14 cellular contexts compared by ENCODE assay signal in genomic region chr2:136126021-136126420, GRCh38. TPM values are rescaled to one million over a fixed set of nuclear protein-coding genes. Genes with fewer than 3 reads are reported as not detected.
DNase-seq lines count a peak whose midpoint lies in the region; ATAC-seq and TF ChIP-seq lines count a peak whose summit lies in the region.
"Had no signal": no experiment of that assay in that cellular context is flagged by ENCODE, and none has a peak within 500 bp of the region (broad histone marks: within the 10 kb centered on the region; RNA-seq: fewer than 3 reads in every experiment).

No MANE protein-coding gene starts in this region.

- no peak overlapping the region for H2AFZ ChIP-seq in smooth muscle cell (ENCODE audit: low read depth)

- no peaks in the 10 kb centered on the region for H3K9me3 ChIP-seq in smooth muscle cell (replicated peaks; ENCODE audit: low read depth)

- no peak for ATAC-seq in GM21529 (IDR thresholded peaks at IDR 0.05; ENCODE audit: unreplicated experiment)
- ATAC-seq in GM21390 (IDR thresholded peaks at IDR 0.05; ENCODE audit: unreplicated experiment) = no peak
- ATAC-seq: sciatic nerve had no signal

- H3K27ac Mint-ChIP-seq in activated naive CD8-positive, alpha-beta T cell treated with anti-CD3 and anti-CD28 coated beads for 36 hours = peak overlapping the region; percentile 31
- H3K27ac Mint-ChIP-seq: activated T-helper 17 cell treated with anti-CD3 and anti-CD28 coated beads, Interleukin-2, amount 50 U/mL, for 72 hours had no signal

- no peaks in the 10 kb centered on the region for H3F3A ChIP-seq in smooth muscle cell (ENCODE audit: low read depth)

- no peaks in the 10 kb centered on the region for H4K20me1 ChIP-seq in smooth muscle cell (ENCODE audit: low read depth)

- no peak overlapping the region for H3K4me3 Mint-ChIP-seq in activated naive CD8-positive, alpha-beta T cell treated with anti-CD3 and anti-CD28 coated beads for 36 hours
- H3K4me3 Mint-ChIP-seq: neural crest cell had no signal

- DNase-seq in NCI-H1417 (lab: John Stamatoyannopoulos, UW) (peak; percentile 29 to 73 (median 35)), NCI-H1417 treated with DMSO at 0.1 percent for 48 hours (lab: John Stamatoyannopoulos, UW) (no peak), NCI-H146 treated with DMSO at 0.1 percent for 48 hours (lab: John Stamatoyannopoulos, UW; ENCODE audit: unreplicated experiment) (peak; percentile 82), smooth muscle cell (lab: John Stamatoyannopoulos, UW; ENCODE audit: unreplicated experiment) (no peak), COLO829 (ENCODE audit: low spot score) (no peak)
- no peak for DNase-seq in activated naive CD8-positive, alpha-beta T cell treated with anti-CD3 and anti-CD28 coated beads for 36 hours
- DNase-seq: activated CD4-positive, alpha-beta T cell treated with anti-CD3 and anti-CD28 coated beads, Interleukin-2, amount 50 U/mL, for 48 hours; dorsolateral prefrontal cortex; stimulated activated naive CD4-positive, alpha-beta T cell treated with Interleukin-2 at 50 U/mL for 16 hours had no signal

- no peaks in the 10 kb centered on the region for H3K36me3 ChIP-seq in smooth muscle cell (ENCODE audit: low read depth)

- no peak overlapping the region for H3K4me3 ChIP-seq in smooth muscle cell
- H3K4me3 ChIP-seq: dorsolateral prefrontal cortex had no signal

- peaks cover 17% of the 10 kb centered on the region for H3K27me3 ChIP-seq in smooth muscle cell (ENCODE audit: low read depth)

- no peaks in the 10 kb centered on the region for H3K79me2 ChIP-seq in smooth muscle cell (ENCODE audit: low read depth)

- no peaks in the 10 kb centered on the region for H3K27me3 Mint-ChIP-seq in activated naive CD8-positive, alpha-beta T cell treated with anti-CD3 and anti-CD28 coated beads for 36 hours
- H3K27me3 Mint-ChIP-seq: activated T-helper 17 cell treated with anti-CD3 and anti-CD28 coated beads, Interleukin-2, amount 50 U/mL, for 72 hours had no signal

- peaks cover 2% of the 10 kb centered on the region for H3K9me3 Mint-ChIP-seq in activated naive CD8-positive, alpha-beta T cell treated with anti-CD3 and anti-CD28 coated beads for 36 hours
- H3K9me3 Mint-ChIP-seq: activated T-helper 17 cell treated with anti-CD3 and anti-CD28 coated beads, Interleukin-2, amount 50 U/mL, for 72 hours; neural crest cell had no signal

- H3K4me2 ChIP-seq in smooth muscle cell = peak overlapping the region; percentile 41

- H3K4me1 Mint-ChIP-seq in activated naive CD8-positive, alpha-beta T cell treated with anti-CD3 and anti-CD28 coated beads for 36 hours = peaks cover 90% of the 10 kb centered on the region

- 37% methylated on average over 12 of the region's 12 CpGs for WGBS in smooth muscle cell (ENCODE audit: low lambda C conversion rate)

- H3K4me1 ChIP-seq in smooth muscle cell (ENCODE audit: low read depth) = peaks cover 39% of the 10 kb centered on the region

- H3K27ac ChIP-seq in smooth muscle cell (ENCODE audit: low read depth) = no peak overlapping the region
- H3K27ac ChIP-seq: dorsolateral prefrontal cortex had no signal

- peaks cover 1% of the 10 kb centered on the region for H3K36me3 Mint-ChIP-seq in activated naive CD8-positive, alpha-beta T cell treated with anti-CD3 and anti-CD28 coated beads for 36 hours

- no peak for TF ChIP-seq CTCF in smooth muscle cell (IDR thresholded peaks at IDR 0.05; ENCODE audit: borderline replicate concordance, insufficient read depth, poor library complexity, severe bottlenecking)

- H3K9ac ChIP-seq in smooth muscle cell (ENCODE audit: low read depth) = no peak overlapping the region

RNA-seq across cellular contexts. Expression of gene CXCR4, which starts 8.1 kb away (rescaled TPM):
- 10 to 100 TPM; 56.4 to 57.7 TPM for total RNA-seq in activated naive CD8-positive, alpha-beta T cell treated with anti-CD3 and anti-CD28 coated beads for 36 hours
- total RNA-seq in smooth muscle cell = 3.7 and 4.0 TPM in 2 replicates
- 2.1 and 2.8 TPM in 2 replicates for polyA plus RNA-seq in smooth muscle cell

Comparison
In these comparisons a context has a peak if more than half of its experiments do, and no peak if none do; other contexts are left out.
1. DNase-seq: peak in NCI-H1417 (3 of 3) and NCI-H146 treated with DMSO at 0.1 percent for 48 hours (single experiment); none in NCI-H1417 treated with DMSO at 0.1 percent for 48 hours (single experiment), activated naive CD8-positive, alpha-beta T cell treated with anti-CD3 and anti-CD28 coated beads for 36 hours (single experiment), smooth muscle cell (single experiment) and COLO829 (single experiment).
2. RNA of gene CXCR4, which starts 8.1 kb away (total RNA-seq): 56.4 to 57.7 TPM in activated naive CD8-positive, alpha-beta T cell treated with anti-CD3 and anti-CD28 coated beads for 36 hours; 3.7 to 4.0 TPM in smooth muscle cell; every median in the first group is over 10 times any median in the second.